ENCODE assay signal across 19 cellular contexts in the genomic region with DNA sequence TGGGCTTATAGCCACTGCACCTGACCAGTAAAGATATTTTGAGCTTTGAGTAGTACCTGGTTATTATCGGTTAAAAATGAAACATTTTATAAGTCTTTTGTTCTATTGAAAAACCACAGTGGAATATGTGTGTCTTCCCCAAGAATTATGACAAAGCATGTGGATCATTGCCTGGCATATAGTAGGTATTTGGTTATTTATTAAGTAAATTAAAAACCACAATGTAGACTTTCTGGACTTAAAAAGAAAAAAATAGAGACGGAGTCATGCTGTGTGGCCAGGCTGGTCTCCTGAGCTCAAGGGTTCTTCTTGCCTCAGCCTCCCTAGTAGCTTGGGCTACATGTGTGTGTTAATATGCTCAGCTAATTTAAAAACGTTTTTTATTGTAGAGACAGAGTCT. TPM values are rescaled to one million over a fixed set of nuclear protein-coding genes. Genes with fewer than 3 reads are reported as not detected.
DNase-seq lines count a peak whose midpoint lies in the region; FAIRE-seq and TF ChIP-seq lines count a peak whose summit lies in the region.
"Had no signal": no experiment of that assay in that cellular context is flagged by ENCODE, and none has a peak within 500 bp of the region (broad histone marks: within the 10 kb centered on the region; RNA-seq: fewer than 3 reads in every experiment).

No MANE protein-coding gene starts in this region.

- FAIRE-seq in GM18507 (lab: Jason Lieb, UNC), result peak; percentile 45
- FAIRE-seq: A204.1, HepG2 had no signal

- no peak for DNase-seq in GM18507 (ENCODE audit: extremely low spot score, insufficient read length, low read depth)
- no peak for DNase-seq in chondrocyte (ENCODE audit: low spot score)
- DNase-seq in kidney glomerular epithelial cell (lab: John Stamatoyannopoulos, UW), result peak; percentile 49
- no peak for DNase-seq in cardiac septum (ENCODE audit: low spot score)
- DNase-seq in putamen (ENCODE audit: low spot score), result no peak
- no peak for DNase-seq in NCI-H510A treated with DMSO at 0.1 percent for 48 hours (lab: John Stamatoyannopoulos, UW)
- no peak for DNase-seq in activated naive CD4-positive, alpha-beta T cell treated with anti-CD3 and anti-CD28 coated beads for 36 hours
- DNase-seq: Calu3; CD4-positive, alpha-beta memory T cell; DMS79 treated with DMSO at 0.1 percent for 48 hours; GF-D8; H7; HFFc6; KBM-7 had no signal

- peak overlapping the region; percentile 27 for H3K27ac Mint-ChIP-seq in chondrocyte (ENCODE audit: unreplicated experiment)
- H3K27ac Mint-ChIP-seq in activated naive CD4-positive, alpha-beta T cell treated with anti-CD3 and anti-CD28 coated beads for 36 hours, result no peak overlapping the region
- H3K27ac Mint-ChIP-seq: CD4-positive, alpha-beta memory T cell; GM23338; HFFc6; IgD-negative memory B cell had no signal

- peaks cover 38% of the 10 kb centered on the region for H3K4me1 Mint-ChIP-seq in chondrocyte (ENCODE audit: low read depth)
- H3K4me1 Mint-ChIP-seq in activated naive CD4-positive, alpha-beta T cell treated with anti-CD3 and anti-CD28 coated beads for 36 hours (ENCODE audit: low read depth), result peaks cover 30% of the 10 kb centered on the region
- H3K4me1 Mint-ChIP-seq: CD14-positive monocyte; CD4-positive, alpha-beta memory T cell had no signal

- intact Hi-C loops in cardiac septum (cut with DNase I), result no loop called here
- intact Hi-C loops in activated naive CD4-positive, alpha-beta T cell treated with anti-CD3 and anti-CD28 coated beads for 36 hours (cut with micrococcal nuclease), result no loop called here

- CTCF ChIA-PET in activated naive CD4-positive, alpha-beta T cell treated with anti-CD3 and anti-CD28 coated beads for 36 hours (lab: Charles Lee), result no interaction called here

- H3K27me3 Mint-ChIP-seq in chondrocyte (ENCODE audit: low read depth), result no peaks in the 10 kb centered on the region
- H3K27me3 Mint-ChIP-seq in activated naive CD4-positive, alpha-beta T cell treated with anti-CD3 and anti-CD28 coated beads for 36 hours (ENCODE audit: low read depth), result no peaks in the 10 kb centered on the region
- H3K27me3 Mint-ChIP-seq: CD4-positive, alpha-beta memory T cell had no signal

- H3K9me3 Mint-ChIP-seq in chondrocyte (ENCODE audit: low read depth), result no peaks in the 10 kb centered on the region
- H3K9me3 Mint-ChIP-seq in activated naive CD4-positive, alpha-beta T cell treated with anti-CD3 and anti-CD28 coated beads for 36 hours, result no peaks in the 10 kb centered on the region
- H3K9me3 Mint-ChIP-seq: GM23338, HFFc6, IgD-negative memory B cell had no signal

- no peaks in the 10 kb centered on the region for H3K36me3 Mint-ChIP-seq in chondrocyte (ENCODE audit: low read depth)
- H3K36me3 Mint-ChIP-seq in activated naive CD4-positive, alpha-beta T cell treated with anti-CD3 and anti-CD28 coated beads for 36 hours (ENCODE audit: low read depth), result no peaks in the 10 kb centered on the region
- H3K36me3 Mint-ChIP-seq: CD14-positive monocyte; CD4-positive, alpha-beta memory T cell; IgD-negative memory B cell had no signal

- no peak for TF ChIP-seq CTCF in chondrocyte (IDR thresholded peaks at IDR 0.05)

- no peak overlapping the region for H3K4me3 Mint-ChIP-seq in chondrocyte (ENCODE audit: unreplicated experiment)
- H3K4me3 Mint-ChIP-seq in activated naive CD4-positive, alpha-beta T cell treated with anti-CD3 and anti-CD28 coated beads for 36 hours, result no peak overlapping the region
- H3K4me3 Mint-ChIP-seq: CD14-positive monocyte; CD4-positive, alpha-beta memory T cell; GM23338; HFFc6 had no signal

RNA-seq across cellular contexts. Expression of a gene that starts 43.5 kb away (rescaled TPM):
- 70.4 to 85.2 TPM (median 74.5 TPM) in 3 replicates for total RNA-seq in chondrocyte
- total RNA-seq in cardiac septum, result 48.1 TPM
- total RNA-seq in activated naive CD4-positive, alpha-beta T cell treated with anti-CD3 and anti-CD28 coated beads for 36 hours, result 10 to 100 TPM; 11.6 to 14.0 TPM
